1 cellular context compared by ENCODE assay signal in the genomic region with DNA sequence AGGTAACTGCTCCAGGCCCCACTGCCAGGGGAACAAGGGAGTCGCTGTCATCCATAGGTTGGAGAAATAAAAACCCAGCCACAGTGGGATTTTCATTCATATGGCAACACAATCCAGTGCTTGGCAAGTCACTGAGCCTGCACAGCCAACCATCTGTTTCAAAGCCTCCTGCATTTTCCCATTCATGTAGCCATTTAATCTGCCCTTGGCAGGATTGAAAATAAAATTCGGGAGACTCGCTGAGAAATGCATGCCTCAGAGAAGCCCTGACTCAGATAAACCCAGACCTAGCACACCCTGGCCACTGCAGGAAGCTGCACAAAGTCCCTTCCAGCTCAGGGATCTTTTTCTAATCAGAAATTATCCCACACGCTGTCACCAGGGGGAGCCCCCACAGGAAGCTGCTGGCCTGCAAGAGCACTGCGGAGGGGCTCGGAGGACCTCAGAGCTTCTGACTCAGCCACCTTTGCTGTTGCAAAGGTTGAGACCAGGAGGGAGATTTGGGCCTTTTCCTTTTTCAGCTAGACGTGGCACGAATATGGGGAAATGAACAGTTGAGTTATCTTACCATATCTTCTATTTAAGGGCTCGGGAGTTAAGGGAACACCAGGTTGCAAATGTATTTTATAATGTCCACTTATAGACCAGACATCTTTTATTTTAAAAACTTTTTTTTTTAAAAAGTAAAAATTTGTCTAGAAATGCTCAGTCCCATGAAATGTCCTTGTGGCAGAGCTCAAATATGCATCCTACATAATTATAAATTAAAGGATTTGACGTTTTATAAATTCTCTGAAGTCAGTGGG.
TF ChIP-seq lines count a peak whose summit lies in the region.

No MANE protein-coding gene starts in this region.

TF ChIP-seq in HepG2, 621 proteins besides CTCF, POLR2A, EP300 and RAD21 (continued from another document):
- TF ChIP-seq, protein P1, sequence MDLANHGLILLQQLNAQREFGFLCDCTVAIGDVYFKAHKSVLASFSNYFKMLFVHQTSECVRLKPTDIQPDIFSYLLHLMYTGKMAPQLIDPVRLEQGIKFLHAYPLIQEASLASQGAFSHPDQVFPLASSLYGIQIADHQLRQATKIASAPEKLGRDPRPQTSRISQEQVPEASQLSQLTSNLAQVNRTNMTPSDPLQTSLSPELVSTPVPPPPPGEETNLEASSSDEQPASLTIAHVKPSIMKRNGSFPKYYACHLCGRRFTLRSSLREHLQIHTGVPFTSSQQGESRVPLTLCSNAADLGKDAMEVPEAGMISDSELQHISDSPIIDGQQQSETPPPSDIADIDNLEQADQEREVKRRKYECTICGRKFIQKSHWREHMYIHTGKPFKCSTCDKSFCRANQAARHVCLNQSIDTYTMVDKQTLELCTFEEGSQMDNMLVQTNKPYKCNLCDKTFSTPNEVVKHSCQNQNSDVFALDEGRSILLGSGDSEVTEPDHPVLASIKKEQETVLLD (CRISPR knock-in tag; IDR thresholded peaks at IDR 0.05; ENCODE audit: low read depth) = no peak
- TF ChIP-seq ZNF672 (CRISPR knock-in tag; IDR thresholded peaks at IDR 0.05) (no peak), SRSF9 (IDR thresholded peaks at IDR 0.05; ENCODE audit: borderline replicate concordance, insufficient read depth, low read depth, low read length, poor library complexity, severe bottlenecking) (no peak), SATB2 (CRISPR knock-in tag; IDR thresholded peaks at IDR 0.05) (no peak), KLF16 (CRISPR knock-in tag; IDR thresholded peaks at IDR 0.05) (no peak), ZNF263 (CRISPR knock-in tag; IDR thresholded peaks at IDR 0.05) (peak; percentile 79), PITX1 (CRISPR knock-in tag; IDR thresholded peaks at IDR 0.05) (no peak), MAFK (conservative IDR thresholded peaks at IDR 0.05 in 1 of 2, IDR thresholded peaks at IDR 0.05 in 1 of 2; ENCODE audit: low read length in 2 of 2) (0 out of 4 replicates have a peak, but pooled peaks of 1 of the 2 experiments have one; percentile 4)
- TF ChIP-seq, protein P2, sequence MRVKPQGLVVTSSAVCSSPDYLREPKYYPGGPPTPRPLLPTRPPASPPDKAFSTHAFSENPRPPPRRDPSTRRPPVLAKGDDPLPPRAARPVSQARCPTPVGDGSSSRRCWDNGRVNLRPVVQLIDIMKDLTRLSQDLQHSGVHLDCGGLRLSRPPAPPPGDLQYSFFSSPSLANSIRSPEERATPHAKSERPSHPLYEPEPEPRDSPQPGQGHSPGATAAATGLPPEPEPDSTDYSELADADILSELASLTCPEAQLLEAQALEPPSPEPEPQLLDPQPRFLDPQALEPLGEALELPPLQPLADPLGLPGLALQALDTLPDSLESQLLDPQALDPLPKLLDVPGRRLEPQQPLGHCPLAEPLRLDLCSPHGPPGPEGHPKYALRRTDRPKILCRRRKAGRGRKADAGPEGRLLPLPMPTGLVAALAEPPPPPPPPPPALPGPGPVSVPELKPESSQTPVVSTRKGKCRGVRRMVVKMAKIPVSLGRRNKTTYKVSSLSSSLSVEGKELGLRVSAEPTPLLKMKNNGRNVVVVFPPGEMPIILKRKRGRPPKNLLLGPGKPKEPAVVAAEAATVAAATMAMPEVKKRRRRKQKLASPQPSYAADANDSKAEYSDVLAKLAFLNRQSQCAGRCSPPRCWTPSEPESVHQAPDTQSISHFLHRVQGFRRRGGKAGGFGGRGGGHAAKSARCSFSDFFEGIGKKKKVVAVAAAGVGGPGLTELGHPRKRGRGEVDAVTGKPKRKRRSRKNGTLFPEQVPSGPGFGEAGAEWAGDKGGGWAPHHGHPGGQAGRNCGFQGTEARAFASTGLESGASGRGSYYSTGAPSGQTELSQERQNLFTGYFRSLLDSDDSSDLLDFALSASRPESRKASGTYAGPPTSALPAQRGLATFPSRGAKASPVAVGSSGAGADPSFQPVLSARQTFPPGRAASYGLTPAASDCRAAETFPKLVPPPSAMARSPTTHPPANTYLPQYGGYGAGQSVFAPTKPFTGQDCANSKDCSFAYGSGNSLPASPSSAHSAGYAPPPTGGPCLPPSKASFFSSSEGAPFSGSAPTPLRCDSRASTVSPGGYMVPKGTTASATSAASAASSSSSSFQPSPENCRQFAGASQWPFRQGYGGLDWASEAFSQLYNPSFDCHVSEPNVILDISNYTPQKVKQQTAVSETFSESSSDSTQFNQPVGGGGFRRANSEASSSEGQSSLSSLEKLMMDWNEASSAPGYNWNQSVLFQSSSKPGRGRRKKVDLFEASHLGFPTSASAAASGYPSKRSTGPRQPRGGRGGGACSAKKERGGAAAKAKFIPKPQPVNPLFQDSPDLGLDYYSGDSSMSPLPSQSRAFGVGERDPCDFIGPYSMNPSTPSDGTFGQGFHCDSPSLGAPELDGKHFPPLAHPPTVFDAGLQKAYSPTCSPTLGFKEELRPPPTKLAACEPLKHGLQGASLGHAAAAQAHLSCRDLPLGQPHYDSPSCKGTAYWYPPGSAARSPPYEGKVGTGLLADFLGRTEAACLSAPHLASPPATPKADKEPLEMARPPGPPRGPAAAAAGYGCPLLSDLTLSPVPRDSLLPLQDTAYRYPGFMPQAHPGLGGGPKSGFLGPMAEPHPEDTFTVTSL (CRISPR knock-in tag; IDR thresholded peaks at IDR 0.05; ENCODE audit: borderline replicate concordance) = no peak
